In genomic region chr17:47915667-47916242, GRCh38 we compare ENCODE assay signal across 23 cellular contexts. TPM values are rescaled to one million over a fixed set of nuclear protein-coding genes. Genes with fewer than 3 reads are reported as not detected.
DNase-seq lines count a peak whose midpoint lies in the region; ATAC-seq and TF ChIP-seq lines count a peak whose summit lies in the region.
"Had no signal": no experiment of that assay in that cellular context is flagged by ENCODE, and none has a peak within 500 bp of the region (broad histone marks: within the 10 kb centered on the region; RNA-seq: fewer than 3 reads in every experiment).

No MANE protein-coding gene starts in this region.

- ATAC-seq in central memory CD8-positive, alpha-beta T cell (replicated peaks; ENCODE audit: extremely low read depth, poor library complexity, severe bottlenecking), result no peak
- ATAC-seq in right cardiac atrium (peak; percentile 67 to 68), GM18907 (IDR thresholded peaks at IDR 0.05; ENCODE audit: unreplicated experiment) (no peak), HG03342 (IDR thresholded peaks at IDR 0.05; ENCODE audit: unreplicated experiment) (no peak)

- H3K9ac ChIP-seq in skeletal muscle tissue (ENCODE audit: low read depth in 1 of 3, low read length in 3 of 3), result peak overlapping the region in 2 of 3 donors; percentile 20 to 50
- H3K9ac ChIP-seq: KMS-11 had no signal

- POLR2A ChIA-PET in RWPE1 (lab: Yijun Ruan, JAX; ENCODE audit: low non-redundant PET), result interaction anchor here (0.5 kb wide), 1 partner anchor 37 kb away, joined by 3 read pairs; no protein-coding TSS in a partner anchor

- 49% methylated on average over 9 of the region's 9 CpGs for WGBS in right cardiac atrium

- H3K36me3 ChIP-seq in skeletal muscle tissue (ENCODE audit: control insufficient read depth in 3 of 3, insufficient read depth in 3 of 3, low read length in 3 of 3), result peaks cover 14 to 24% (median 18%) of the 10 kb centered on the region in 3 donors

- TF ChIP-seq CTCF in RWPE1 (conservative IDR thresholded peaks at IDR 0.05; ENCODE audit: low read depth), result no peak

- peaks cover 21% of the 10 kb centered on the region for H3K36me3 Mint-ChIP-seq in central memory CD8-positive, alpha-beta T cell (ENCODE audit: insufficient read depth)

- H3K4me3 ChIP-seq in right cardiac atrium (ENCODE audit: low read length) (no peak overlapping the region), skeletal muscle tissue (ENCODE audit: low read length in 3 of 3) (no peak overlapping the region)
- H3K4me3 ChIP-seq: tibial nerve had no signal

- H3K4me1 Mint-ChIP-seq in central memory CD8-positive, alpha-beta T cell, result peaks cover 26% of the 10 kb centered on the region
- H3K4me1 Mint-ChIP-seq: neural crest cell had no signal

- DNase-seq in RWPE1 (ENCODE audit: low spot score), result no peak
- DNase-seq in central memory CD8-positive, alpha-beta T cell (ENCODE audit: low spot score in 2 of 2), result no peak
- DNase-seq in right cardiac atrium, result peak; percentile 48 to 86 (median 86)
- DNase-seq in NCI-H524 treated with DMSO at 0.1 percent for 48 hours (lab: John Stamatoyannopoulos, UW), result no peak
- DNase-seq in epidermal melanocyte (ENCODE audit: insufficient read length, low spot score), result no peak
- DNase-seq: activated CD4-positive, alpha-beta T cell treated with anti-CD3 and anti-CD28 coated beads for 48 hours; activated gamma-delta T cell; amniotic stem cell; CD4-positive, alpha-beta T cell; kidney; NCI-H1092 treated with DMSO at 0.1 percent for 48 hours; NCI-H2107; NCI-H524; SHP77 had no signal

- CTCF ChIA-PET in RWPE1 (lab: Yijun Ruan, JAX), result no interaction called here

- H3K27me3 ChIP-seq in right cardiac atrium (ENCODE audit: control insufficient read depth, insufficient read depth) (no peaks in the 10 kb centered on the region), skeletal muscle tissue (ENCODE audit: control insufficient read depth in 3 of 3, insufficient read depth in 3 of 3, low read length in 3 of 3) (no peaks in the 10 kb centered on the region)
- H3K27me3 ChIP-seq: tibial nerve had no signal

- H3K27ac ChIP-seq in RWPE1 (peak overlapping the region; percentile 72), right cardiac atrium (ENCODE audit: low read length) (peak overlapping the region; percentile 87), skeletal muscle tissue (ENCODE audit: low read depth, low read length) (peak overlapping the region; percentile 81)
- H3K27ac ChIP-seq: KMS-11, tibial nerve had no signal

- H3K4me3 Mint-ChIP-seq in central memory CD8-positive, alpha-beta T cell, result no peak overlapping the region
- H3K4me3 Mint-ChIP-seq: CD4-positive, alpha-beta T cell; neural crest cell had no signal

- intact Hi-C loops in right cardiac atrium (cut with DNase I), result no loop called here

- H3K27ac Mint-ChIP-seq in central memory CD8-positive, alpha-beta T cell (ENCODE audit: low read depth), result peak overlapping the region; percentile 54
- H3K27ac Mint-ChIP-seq: CD4-positive, alpha-beta T cell had no signal

- no peaks in the 10 kb centered on the region for H3K27me3 Mint-ChIP-seq in central memory CD8-positive, alpha-beta T cell
- H3K27me3 Mint-ChIP-seq: CD4-positive, alpha-beta T cell had no signal

- no peaks in the 10 kb centered on the region for H3K9me3 Mint-ChIP-seq in central memory CD8-positive, alpha-beta T cell
- H3K9me3 Mint-ChIP-seq: CD4-positive, alpha-beta T cell; neural crest cell had no signal

- no peaks in the 10 kb centered on the region for H3K9me3 ChIP-seq in right cardiac atrium (ENCODE audit: control insufficient read depth, low read length)
- no peaks in the 10 kb centered on the region for H3K9me3 ChIP-seq in skeletal muscle tissue (ENCODE audit: control insufficient read depth in 3 of 3, low read length in 3 of 3)
- H3K9me3 ChIP-seq: tibial nerve had no signal

- H3K4me1 ChIP-seq in right cardiac atrium (ENCODE audit: control insufficient read depth, insufficient read depth, low read length) (peaks cover 3% of the 10 kb centered on the region), skeletal muscle tissue (ENCODE audit: control insufficient read depth in 3 of 3, insufficient read depth in 3 of 3, low read length in 3 of 3) (peaks cover 21 to 23% (median 23%) of the 10 kb centered on the region in 3 donors)
- H3K4me1 ChIP-seq: tibial nerve had no signal

RNA-seq across cellular contexts. Expression of gene SP2, which starts 19.7 kb away (rescaled TPM):
- total RNA-seq in right cardiac atrium, result 10 to 100 TPM; 15.8 to 20.6 (median 17.9) TPM
- 11.4 TPM for polyA plus RNA-seq in right cardiac atrium
- 0.52 TPM for total RNA-seq in skeletal muscle tissue

RNA-seq across cellular contexts. Expression of gene PNPO, which starts 25.6 kb away (rescaled TPM):
- 10 to 100 TPM; 23.9 to 29.9 (median 26.0) TPM for total RNA-seq in right cardiac atrium
- polyA plus RNA-seq in right cardiac atrium, result 16.1 TPM
- 12.0 TPM for total RNA-seq in skeletal muscle tissue

RNA-seq across cellular contexts. Expression of gene PRR15L, which starts 41.9 kb away (rescaled TPM):
- total RNA-seq in right cardiac atrium (not detected), skeletal muscle tissue (not detected)
- not detected for polyA plus RNA-seq in right cardiac atrium
- total RNA-seq: CD4-positive, alpha-beta T cell; Daoy; HT1080; mononuclear cell; neural crest cell; tibial nerve had no signal

RNA-seq across cellular contexts. Expression of gene CDK5RAP3, which starts 55.2 kb away (rescaled TPM):
- 10 to 100 TPM; 56.8 to 66.8 (median 64.9) TPM for total RNA-seq in right cardiac atrium
- polyA plus RNA-seq in right cardiac atrium, result 54.3 TPM
- total RNA-seq in skeletal muscle tissue, result 59.0 TPM

Comparison
In these comparisons a context has a peak if more than half of its experiments do, and no peak if none do; other contexts are left out.
1. DNase-seq: peak in right cardiac atrium (3 of 3); none in RWPE1 (single experiment), central memory CD8-positive, alpha-beta T cell (0 of 2), NCI-H524 treated with DMSO at 0.1 percent for 48 hours (single experiment) and epidermal melanocyte (single experiment).
2. ATAC-seq: peak in right cardiac atrium (2 of 2); none in central memory CD8-positive, alpha-beta T cell (single experiment), GM18907 (single experiment) and HG03342 (single experiment).
3. RNA of gene SP2, which starts 19.7 kb away (total RNA-seq): 15.8 to 20.6 TPM in right cardiac atrium; 0.52 TPM in skeletal muscle tissue (single experiment); every median in the first group is over 10 times any median in the second.
4. Peak in every context shown above with its lines, with median percentiles within 50 percentile points of each other: H3K27ac ChIP-seq.